ENCODE assay signal across 34 cellular contexts in genomic region chr10:23581906-23582305, GRCh38.
"Had no signal": no experiment of that assay in that cellular context is flagged by ENCODE, and none has a peak within 500 bp of the region (broad histone marks: within the 10 kb centered on the region; RNA-seq: fewer than 3 reads in every experiment).

No MANE protein-coding gene starts in this region.

- H3K27ac Mint-ChIP-seq: activated B cell treated with CpG ODN at 0.5 μM for 24 hours; activated CD4-positive, alpha-beta memory T cell treated with anti-CD3 and anti-CD28 coated beads for 36 hours; activated CD4-positive, alpha-beta T cell treated with anti-CD3 and anti-CD28 coated beads, Interleukin-2, amount 10 ng/mL, durations not matched to agents 24 days and 14 days; activated CD8-positive, alpha-beta T cell treated with anti-CD3 and anti-CD28 coated beads for 36 hours; activated naive CD4-positive, alpha-beta T cell treated with anti-CD3 and anti-CD28 coated beads, Interleukin-2, amount 10 ng/mL, durations not matched to agents 7 days and 5 days; activated naive CD4-positive, alpha-beta T cell treated with anti-CD3 and anti-CD28 coated beads, Interleukin-2, amount 50 U/mL, for 24 hours; activated naive CD8-positive, alpha-beta T cell; activated naive CD8-positive, alpha-beta T cell treated with anti-CD3 and anti-CD28 coated beads, Interleukin-2, amount 10 ng/mL, durations not matched to agents 7 days and 5 days; activated naive CD8-positive, alpha-beta T cell treated with anti-CD3 and anti-CD28 coated beads, Interleukin-2, amount 50 U/mL, for 24 hours; activated T-cell treated with anti-CD3 and anti-CD28 coated beads, Interleukin-2, amount 50 U/mL, for 24 hours; activated T-helper 2 cell treated with anti-CD3 and anti-CD28 coated beads, Interferon-gamma antibody, Interleukin-2, Interleukin-4, amounts not matched to agents 10 μg/mL and 5 μg/mL and 100 μg/mL, durations not matched to agents 14 hours and 24 hours and 36 hours; brain; T-helper 1 cell treated with Interleukin-12 subunit alpha and Interleukin-12 subunit beta and Interleukin-4 antibody, amounts not matched to agents 30 μg/mL and 1 μg/mL, for 36 hours; T-helper 2 cell treated with Interferon-gamma antibody and Interleukin-4, amounts not matched to agents 5 μg/mL and 100 μg/mL, for 36 hours had no signal

- H3K27me3 Mint-ChIP-seq: activated CD8-positive, alpha-beta T cell treated with anti-CD3 and anti-CD28 coated beads for 36 hours; activated naive CD4-positive, alpha-beta T cell treated with anti-CD3 and anti-CD28 coated beads, Interleukin-2, amount 10 ng/mL, durations not matched to agents 7 days and 5 days; activated naive CD4-positive, alpha-beta T cell treated with anti-CD3 and anti-CD28 coated beads, Interleukin-2, amount 50 U/mL, for 24 hours; activated naive CD8-positive, alpha-beta T cell treated with anti-CD3 and anti-CD28 coated beads, Interleukin-2, amount 10 ng/mL, durations not matched to agents 7 days and 5 days; activated T-cell treated with anti-CD3 and anti-CD28 coated beads, Interleukin-2, amount 50 U/mL, for 24 hours had no signal

- FAIRE-seq: TTC549 had no signal

- H3K4me1 Mint-ChIP-seq: activated B cell treated with CpG ODN at 0.5 μM for 24 hours; activated CD4-positive, alpha-beta T cell treated with anti-CD3 and anti-CD28 coated beads, Interleukin-2, amount 10 ng/mL, durations not matched to agents 24 days and 14 days; activated naive CD4-positive, alpha-beta T cell treated with anti-CD3 and anti-CD28 coated beads, Interleukin-2, amount 10 ng/mL, durations not matched to agents 7 days and 5 days; activated naive CD4-positive, alpha-beta T cell treated with anti-CD3 and anti-CD28 coated beads, Interleukin-2, amount 50 U/mL, for 24 hours; activated naive CD8-positive, alpha-beta T cell treated with anti-CD3 and anti-CD28 coated beads, Interleukin-2, amount 10 ng/mL, durations not matched to agents 7 days and 5 days; activated naive CD8-positive, alpha-beta T cell treated with anti-CD3 and anti-CD28 coated beads, Interleukin-2, amount 50 U/mL, for 24 hours; central memory CD8-positive, alpha-beta T cell had no signal

- H3K4me3 ChIP-seq: ascending aorta, cardiac muscle cell had no signal

- H3K36me3 Mint-ChIP-seq: activated CD4-positive, alpha-beta memory T cell treated with anti-CD3 and anti-CD28 coated beads for 36 hours; activated naive CD4-positive, alpha-beta T cell treated with anti-CD3 and anti-CD28 coated beads, Interleukin-2, amount 10 ng/mL, durations not matched to agents 7 days and 5 days; activated naive CD4-positive, alpha-beta T cell treated with anti-CD3 and anti-CD28 coated beads, Interleukin-2, amount 50 U/mL, for 24 hours; activated naive CD8-positive, alpha-beta T cell; activated naive CD8-positive, alpha-beta T cell treated with anti-CD3 and anti-CD28 coated beads, Interleukin-2, amount 10 ng/mL, durations not matched to agents 7 days and 5 days; brain had no signal

- DNase-seq: activated B cell treated with CpG ODN at 0.5 μM for 24 hours; activated CD4-positive, alpha-beta memory T cell treated with anti-CD3 and anti-CD28 coated beads for 36 hours; activated CD4-positive, alpha-beta T cell treated with anti-CD3 and anti-CD28 coated beads for 4 hours; activated CD4-positive, alpha-beta T cell treated with anti-CD3 and anti-CD28 coated beads, Interleukin-2, amount 10 ng/mL, durations not matched to agents 24 days and 14 days; activated CD4-positive, alpha-beta T cell treated with anti-CD3 and anti-CD28 coated beads, Interleukin-2, amount 50 U/mL, for 1 hour; activated CD4-positive, alpha-beta T cell treated with anti-CD3 and anti-CD28 coated beads, Interleukin-2, amount 50 U/mL, for 4 hours; activated CD4-positive, CD25-positive, alpha-beta regulatory T cell treated with anti-CD3 and anti-CD28 coated beads, Interleukin-2, amount 50 U/mL, for 72 hours; activated CD8-positive, alpha-beta memory T cell treated with anti-CD3 and anti-CD28 coated beads, Interleukin-2, amount 50 U/mL, for 4 hours; activated CD8-positive, alpha-beta T cell treated with anti-CD3 and anti-CD28 coated beads for 36 hours; activated effector memory CD4-positive, alpha-beta T cell treated with Interleukin-2 at 50 U/mL for 16 hours; activated gamma-delta T cell; activated naive CD4-positive, alpha-beta T cell treated with anti-CD3 and anti-CD28 coated beads, Interleukin-2, amount 10 ng/mL, durations not matched to agents 7 days and 5 days; activated naive CD4-positive, alpha-beta T cell treated with Interleukin-2 at 50 U/mL for 16 hours; activated naive CD8-positive, alpha-beta T cell treated with anti-CD3 and anti-CD28 coated beads, Interleukin-2, amount 10 ng/mL, durations not matched to agents 7 days and 5 days; activated naive CD8-positive, alpha-beta T cell treated with anti-CD3 and anti-CD28 coated beads, Interleukin-2, amount 50 U/mL, for 24 hours; activated T-cell treated with anti-CD3 and anti-CD28 coated beads, Interleukin-2, amount 50 U/mL, for 24 hours; activated T-cell treated with anti-CD3 and anti-CD28 coated beads, Interleukin-2, amount 50 U/mL, for 48 hours; amygdala; anterior cingulate cortex; caudate nucleus; cerebellar nuclear complex; T-helper 1 cell; T-helper 2 cell; T-helper 9 cell had no signal

- H3K9me3 Mint-ChIP-seq: activated B cell treated with CpG ODN at 0.5 μM for 24 hours; activated CD4-positive, alpha-beta memory T cell treated with anti-CD3 and anti-CD28 coated beads for 36 hours; activated CD8-positive, alpha-beta T cell treated with anti-CD3 and anti-CD28 coated beads for 36 hours; activated naive CD4-positive, alpha-beta T cell treated with anti-CD3 and anti-CD28 coated beads, Interleukin-2, amount 10 ng/mL, durations not matched to agents 7 days and 5 days; activated naive CD4-positive, alpha-beta T cell treated with anti-CD3 and anti-CD28 coated beads, Interleukin-2, amount 50 U/mL, for 24 hours; activated naive CD8-positive, alpha-beta T cell treated with anti-CD3 and anti-CD28 coated beads, Interleukin-2, amount 50 U/mL, for 24 hours; activated T-cell treated with anti-CD3 and anti-CD28 coated beads, Interleukin-2, amount 50 U/mL, for 24 hours; activated T-helper 2 cell treated with anti-CD3 and anti-CD28 coated beads, Interferon-gamma antibody, Interleukin-2, Interleukin-4, amounts not matched to agents 10 μg/mL and 5 μg/mL and 100 μg/mL, durations not matched to agents 14 hours and 24 hours and 36 hours; brain; T-helper 1 cell treated with Interleukin-12 subunit alpha and Interleukin-12 subunit beta and Interleukin-4 antibody, amounts not matched to agents 30 μg/mL and 1 μg/mL, for 36 hours; T-helper 2 cell treated with Interferon-gamma antibody and Interleukin-4, amounts not matched to agents 5 μg/mL and 100 μg/mL, for 36 hours had no signal

- ATAC-seq: activated CD8-positive, alpha-beta T cell treated with anti-CD3 and anti-CD28 coated beads for 36 hours; activated naive CD8-positive, alpha-beta T cell treated with anti-CD3 and anti-CD28 coated beads, Interleukin-2, amount 50 U/mL, for 24 hours had no signal

- H3K4me3 Mint-ChIP-seq: activated B cell treated with CpG ODN at 0.5 μM for 24 hours; activated CD4-positive, alpha-beta memory T cell treated with anti-CD3 and anti-CD28 coated beads for 36 hours; activated CD4-positive, alpha-beta T cell treated with anti-CD3 and anti-CD28 coated beads, Interleukin-2, amount 10 ng/mL, durations not matched to agents 24 days and 14 days; activated CD8-positive, alpha-beta T cell treated with anti-CD3 and anti-CD28 coated beads for 36 hours; activated naive CD4-positive, alpha-beta T cell treated with anti-CD3 and anti-CD28 coated beads, Interleukin-2, amount 10 ng/mL, durations not matched to agents 7 days and 5 days; activated naive CD4-positive, alpha-beta T cell treated with anti-CD3 and anti-CD28 coated beads, Interleukin-2, amount 50 U/mL, for 24 hours; activated naive CD8-positive, alpha-beta T cell; activated naive CD8-positive, alpha-beta T cell treated with anti-CD3 and anti-CD28 coated beads, Interleukin-2, amount 10 ng/mL, durations not matched to agents 7 days and 5 days; activated naive CD8-positive, alpha-beta T cell treated with anti-CD3 and anti-CD28 coated beads, Interleukin-2, amount 50 U/mL, for 24 hours; activated T-cell treated with anti-CD3 and anti-CD28 coated beads, Interleukin-2, amount 50 U/mL, for 24 hours; brain; central memory CD8-positive, alpha-beta T cell; T-helper 1 cell treated with Interleukin-12 subunit alpha and Interleukin-12 subunit beta and Interleukin-4 antibody, amounts not matched to agents 30 μg/mL and 1 μg/mL, for 36 hours; T-helper 2 cell treated with Interferon-gamma antibody and Interleukin-4, amounts not matched to agents 5 μg/mL and 100 μg/mL, for 36 hours had no signal
